Comparison of ENCODE assay signal across 26 cellular contexts in genomic region chr6:8707369-8707768, GRCh38.
"Had no signal": no experiment of that assay in that cellular context is flagged by ENCODE, and none has a peak within 500 bp of the region (broad histone marks: within the 10 kb centered on the region; RNA-seq: fewer than 3 reads in every experiment).

No MANE protein-coding gene starts in this region.

- DNase-seq: activated B cell treated with CpG ODN at 0.5 μM for 24 hours; activated CD4-positive, alpha-beta memory T cell treated with anti-CD3 and anti-CD28 coated beads for 36 hours; activated CD4-positive, alpha-beta T cell treated with anti-CD3 and anti-CD28 coated beads for 4 hours; activated CD4-positive, alpha-beta T cell treated with anti-CD3 and anti-CD28 coated beads, Interleukin-2, amount 50 U/mL, for 1 hour; activated CD4-positive, CD25-positive, alpha-beta regulatory T cell treated with anti-CD3 and anti-CD28 coated beads, Interleukin-2, amount 50 U/mL, for 72 hours; activated CD8-positive, alpha-beta memory T cell treated with anti-CD3 and anti-CD28 coated beads, Interleukin-2, amount 50 U/mL, for 4 hours; activated gamma-delta T cell treated with Interleukin-2 at 50 U/mL for 16 hours; activated naive CD4-positive, alpha-beta T cell treated with anti-CD3 and anti-CD28 coated beads for 36 hours; activated T-cell treated with anti-CD3 and anti-CD28 coated beads for 4 hours; activated T-cell treated with anti-CD3 and anti-CD28 coated beads, Interleukin-2, amount 50 U/mL, for 4 hours; KG1; NCI-H1048; NCI-H1694; NCI-H510A; SIG-M5; T-helper 1 cell; T-helper 2 cell; T-helper 9 cell had no signal

- H3K27me3 ChIP-seq: adrenal gland, body of pancreas, breast epithelium had no signal

- H3K27ac ChIP-seq: adrenal gland, PC-9, VCaP had no signal

- H3K9me3 ChIP-seq: adrenal gland, body of pancreas, breast epithelium had no signal

- FAIRE-seq: astrocyte, RCC 7860 had no signal

- H3K4me3 ChIP-seq: body of pancreas, PC-9 had no signal

- H3K4me1 ChIP-seq: breast epithelium had no signal

- ATAC-seq: activated naive CD4-positive, alpha-beta T cell treated with anti-CD3 and anti-CD28 coated beads, Interleukin-2, amount 50 U/mL, for 72 hours; activated T-cell treated with anti-CD3 and anti-CD28 coated beads, Interleukin-2, amount 50 U/mL, for 4 hours had no signal

- H3K36me3 ChIP-seq: adrenal gland, breast epithelium had no signal

- H2AFZ ChIP-seq: PC-9 had no signal
